ENCODE assay signal across 9 cellular contexts in genomic region chr21:42514883-42515228, GRCh38. TPM values are rescaled to one million over a fixed set of nuclear protein-coding genes. Genes with fewer than 3 reads are reported as not detected.
DNase-seq lines count a peak whose midpoint lies in the region; ATAC-seq and TF ChIP-seq lines count a peak whose summit lies in the region.
"Had no signal": no experiment of that assay in that cellular context is flagged by ENCODE, and none has a peak within 500 bp of the region (broad histone marks: within the 10 kb centered on the region; RNA-seq: fewer than 3 reads in every experiment).

No MANE protein-coding gene starts in this region.

- peaks cover 32% of the 10 kb centered on the region for H3K36me3 Mint-ChIP-seq in activated T-cell treated with anti-CD3 and anti-CD28 coated beads, Interleukin-2, amount 50 U/mL, for 24 hours (ENCODE audit: low read depth)

- peaks cover 23 to 49% of the 10 kb centered on the region in 2 donors for H3K4me1 ChIP-seq in adrenal gland (replicated peaks in 1 of 2)
- H3K4me1 ChIP-seq in liver (ENCODE audit: control insufficient read depth in 4 of 4, insufficient read depth in 4 of 4, low read length in 3 of 4): peaks cover 0 to 17% (median 7%) of the 10 kb centered on the region in 4 donors
- peaks cover 0 to 32% (median 15%) of the 10 kb centered on the region in 4 donors for H3K4me1 ChIP-seq in tibial artery

- H3K27ac Mint-ChIP-seq in activated T-cell treated with anti-CD3 and anti-CD28 coated beads, Interleukin-2, amount 50 U/mL, for 24 hours: peak overlapping the region; percentile 47

- H3K27me3 ChIP-seq in adrenal gland: no peaks in the 10 kb centered on the region
- no peaks in the 10 kb centered on the region for H3K27me3 ChIP-seq in liver (ENCODE audit: control insufficient read depth in 4 of 4, insufficient read depth in 4 of 4, low read length in 3 of 4)
- no peaks in the 10 kb centered on the region for H3K27me3 ChIP-seq in tibial artery

- H3K27ac ChIP-seq in adrenal gland (peak overlapping the region in 4 of 5 donors; percentile 12 to 95 (median 82)), liver (ENCODE audit: low read depth in 1 of 2, low read length in 2 of 2) (peak overlapping the region; percentile 67 to 73), tibial artery (peak overlapping the region; percentile 73 to 81)

- TF ChIP-seq RAD21 in liver (IDR thresholded peaks at IDR 0.05): no peak

- no peaks in the 10 kb centered on the region for H3K9me3 Mint-ChIP-seq in activated T-cell treated with anti-CD3 and anti-CD28 coated beads, Interleukin-2, amount 50 U/mL, for 24 hours

- no peak for DNase-seq in activated T-cell treated with anti-CD3 and anti-CD28 coated beads, Interleukin-2, amount 50 U/mL, for 24 hours
- DNase-seq in activated T-cell treated with anti-CD3 and anti-CD28 coated beads, Interleukin-2, amount 50 U/mL, for 48 hours: no peak
- DNase-seq in adrenal gland (no peak), tibial artery (no peak), LoVo (ENCODE audit: low spot score) (no peak), GM20000 (ENCODE audit: low spot score) (no peak)
- DNase-seq: DMS153 had no signal

- H3K4me3 ChIP-seq in adrenal gland (peak overlapping the region in 2 of 4 donors; percentile 86 to 95), liver (ENCODE audit: low read depth in 1 of 3, low read length in 3 of 3) (peak overlapping the region in 2 of 3 donors; percentile 86 to 91), tibial artery (peak overlapping the region; percentile 62 to 94)

- H3K9me3 ChIP-seq in adrenal gland (replicated peaks in 1 of 3) (no peaks in the 10 kb centered on the region), liver (ENCODE audit: control insufficient read depth in 4 of 4, low read length in 3 of 4) (no peaks in the 10 kb centered on the region), tibial artery (no peaks in the 10 kb centered on the region)

- TF ChIP-seq CTCF in adrenal gland (IDR thresholded peaks at IDR 0.05): no peak
- no peak for TF ChIP-seq CTCF in liver (IDR thresholded peaks at IDR 0.05; ENCODE audit: low read depth, low read length, missing input control)
- no peak for TF ChIP-seq CTCF in tibial artery (IDR thresholded peaks at IDR 0.05)
- no peak for TF ChIP-seq CTCF in GM20000 (IDR thresholded peaks at IDR 0.05; ENCODE audit: extremely low read depth, missing control alignments)

- H3K4me1 Mint-ChIP-seq in activated T-cell treated with anti-CD3 and anti-CD28 coated beads, Interleukin-2, amount 50 U/mL, for 24 hours (ENCODE audit: low read depth): peaks cover 36% of the 10 kb centered on the region

- intact Hi-C loops in adrenal gland (cut with DNase I) (no loop called here), tibial artery (cut with DNase I; ENCODE audit: low total_unique reads) (no loop called here)

- H3K36me3 ChIP-seq in adrenal gland (replicated peaks in 1 of 2) (peaks cover 0 to 7% of the 10 kb centered on the region in 2 donors), liver (ENCODE audit: control insufficient read depth in 4 of 4, insufficient read depth in 3 of 4, low read depth in 1 of 4, low read length in 3 of 4) (peaks cover 0 to 9% (median 5%) of the 10 kb centered on the region in 4 donors), tibial artery (peaks cover 0 to 14% (median 12%) of the 10 kb centered on the region in 3 donors)

- peak overlapping the region; percentile 5 to 75 for H3K9ac ChIP-seq in liver (ENCODE audit: low read depth in 1 of 2, low read length in 2 of 2)

- peak overlapping the region; percentile 80 for H3K4me3 Mint-ChIP-seq in activated T-cell treated with anti-CD3 and anti-CD28 coated beads, Interleukin-2, amount 50 U/mL, for 24 hours

- 18 to 28% (median 23%) methylated on average over 5 of the region's 5 CpGs for WGBS in adrenal gland, 4 donors
- WGBS in liver: 27% methylated on average over 5 of the region's 5 CpGs

- no peaks in the 10 kb centered on the region for H3K27me3 Mint-ChIP-seq in activated T-cell treated with anti-CD3 and anti-CD28 coated beads, Interleukin-2, amount 50 U/mL, for 24 hours

- TF ChIP-seq POLR2A in adrenal gland (IDR thresholded peaks at IDR 0.05): no peak

- ATAC-seq in HG03139 (IDR thresholded peaks at IDR 0.05; ENCODE audit: unreplicated experiment): no peak

TF ChIP-seq in liver, 16 proteins besides CTCF, POLR2A, EP300 and RAD21:
- no peak for TF ChIP-seq TAF1 (conservative IDR thresholded peaks at IDR 0.05)
- no peak for TF ChIP-seq GABPA (IDR thresholded peaks at IDR 0.05 in 1 of 2, conservative IDR thresholded peaks at IDR 0.05 in 1 of 2)
- no peak for TF ChIP-seq FOXA2 (IDR thresholded peaks at IDR 0.05)
- TF ChIP-seq, protein P1, sequence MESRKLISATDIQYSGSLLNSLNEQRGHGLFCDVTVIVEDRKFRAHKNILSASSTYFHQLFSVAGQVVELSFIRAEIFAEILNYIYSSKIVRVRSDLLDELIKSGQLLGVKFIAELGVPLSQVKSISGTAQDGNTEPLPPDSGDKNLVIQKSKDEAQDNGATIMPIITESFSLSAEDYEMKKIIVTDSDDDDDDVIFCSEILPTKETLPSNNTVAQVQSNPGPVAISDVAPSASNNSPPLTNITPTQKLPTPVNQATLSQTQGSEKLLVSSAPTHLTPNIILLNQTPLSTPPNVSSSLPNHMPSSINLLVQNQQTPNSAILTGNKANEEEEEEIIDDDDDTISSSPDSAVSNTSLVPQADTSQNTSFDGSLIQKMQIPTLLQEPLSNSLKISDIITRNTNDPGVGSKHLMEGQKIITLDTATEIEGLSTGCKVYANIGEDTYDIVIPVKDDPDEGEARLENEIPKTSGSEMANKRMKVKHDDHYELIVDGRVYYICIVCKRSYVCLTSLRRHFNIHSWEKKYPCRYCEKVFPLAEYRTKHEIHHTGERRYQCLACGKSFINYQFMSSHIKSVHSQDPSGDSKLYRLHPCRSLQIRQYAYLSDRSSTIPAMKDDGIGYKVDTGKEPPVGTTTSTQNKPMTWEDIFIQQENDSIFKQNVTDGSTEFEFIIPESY (IDR thresholded peaks at IDR 0.05): no peak
- no peak for TF ChIP-seq NR2F2 (IDR thresholded peaks at IDR 0.05)
- no peak for TF ChIP-seq FOXA1 (IDR thresholded peaks at IDR 0.05)
- no peak for TF ChIP-seq EGR1 (IDR thresholded peaks at IDR 0.05; ENCODE audit: low read depth in 2 of 2)
- no peak for TF ChIP-seq HNF4G (IDR thresholded peaks at IDR 0.05)
- TF ChIP-seq JUND (IDR thresholded peaks at IDR 0.05): no peak

RNA-seq across cellular contexts. Expression of gene SLC37A1, which starts 1.2 kb away (rescaled TPM):
- total RNA-seq in adrenal gland (10 to 100 TPM in 7 of 8 donors, 1 to 10 TPM in 1; 7.4 to 27.2 (median 18.7) TPM), liver (1 to 10 TPM; 6.1 to 7.2 TPM)
- polyA plus RNA-seq in adrenal gland (10 to 100 TPM; 11.0 to 16.7 (median 14.3) TPM), liver (1 to 10 TPM; 2.0 to 2.4 TPM)

RNA-seq across cellular contexts. Expression of gene RSPH1, which starts 18.8 kb away (rescaled TPM):
- total RNA-seq in adrenal gland (1 to 10 TPM in 1 of 8 donors, under 1 TPM in 5, not detected in 2; 0.13 to 1.4 (median 0.72) TPM), liver (under 1 TPM; 0.09 to 0.17 TPM)
- polyA plus RNA-seq in adrenal gland (1 to 10 TPM; 1.2 to 5.8 (median 3.2) TPM), liver (under 1 TPM in 1 of 2 donors, not detected in 1; 0.16 TPM)
